In genomic region chr22:50271011-50271394, GRCh38 we compare ENCODE assay signal across 1 cellular context.
TF ChIP-seq lines count a peak whose summit lies in the region.

No MANE protein-coding gene starts in this region.

TF ChIP-seq in SK-N-SH, 30 proteins besides CTCF, POLR2A, EP300 and RAD21 (continued from another document):
- no peak for TF ChIP-seq ZBTB33 (IDR thresholded peaks at IDR 0.05; ENCODE audit: borderline replicate concordance, low read depth)
- no peak for TF ChIP-seq PBX3 (IDR thresholded peaks at IDR 0.05)
- no peak for TF ChIP-seq REST (IDR thresholded peaks at IDR 0.05; ENCODE audit: low read depth, low read length)
- no peak; the same call in 1 of the 2 replicates for TF ChIP-seq MAX (IDR thresholded peaks at IDR 0.05; ENCODE audit: low read depth)
- no peak for TF ChIP-seq NRF1 (IDR thresholded peaks at IDR 0.05; ENCODE audit: low read depth, low read length)
- TF ChIP-seq USF1 (IDR thresholded peaks at IDR 0.05; ENCODE audit: borderline replicate concordance, low read depth), result no peak
- no peak for TF ChIP-seq TEAD4 (IDR thresholded peaks at IDR 0.05; ENCODE audit: borderline replicate concordance, insufficient read depth)
